1 cellular context compared by ENCODE assay signal in the genomic region with DNA sequence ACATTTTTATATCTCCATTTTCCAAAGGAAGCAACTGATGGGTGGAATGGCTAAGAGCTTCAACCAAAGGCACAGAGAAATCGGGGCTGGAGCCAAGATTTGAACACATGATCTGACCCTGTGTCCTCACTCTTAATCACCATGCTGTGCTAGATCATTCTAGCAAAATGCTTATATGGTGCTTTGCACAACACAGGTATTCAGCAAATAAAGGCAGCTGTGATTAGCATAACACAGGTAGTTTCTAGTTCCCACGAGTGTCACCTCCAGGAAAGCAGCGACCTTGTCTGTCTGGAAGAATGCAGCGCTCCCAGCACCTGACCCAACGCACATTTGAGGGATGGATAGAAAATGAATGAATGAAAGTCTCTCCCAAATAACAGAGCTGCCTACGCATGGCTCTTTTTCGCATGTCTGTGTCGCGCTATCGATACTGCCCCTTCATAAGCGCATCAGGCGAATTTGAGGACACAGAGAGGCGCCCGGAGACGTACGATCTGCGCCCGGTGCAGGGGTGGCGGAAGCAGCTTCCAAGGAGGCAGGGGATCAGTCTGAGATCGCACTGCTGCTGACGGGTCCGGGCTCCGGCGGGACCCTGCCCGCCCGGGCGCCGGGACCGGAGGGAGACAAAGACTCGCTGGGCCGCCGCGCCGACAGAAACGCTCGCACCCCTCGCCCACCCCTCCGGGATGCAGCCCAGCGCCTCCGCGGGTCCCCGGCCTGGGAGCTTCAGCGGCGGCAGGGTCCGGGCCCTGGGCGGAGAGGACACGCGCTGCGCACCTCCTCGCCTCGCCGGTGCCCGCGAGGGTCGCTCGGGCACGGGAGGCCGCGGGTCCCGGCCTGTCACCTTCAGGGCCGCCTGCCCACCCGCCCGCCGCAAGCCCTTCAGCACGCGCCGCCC.
TF ChIP-seq lines count a peak whose summit lies in the region.

No MANE protein-coding gene starts in this region.

TF ChIP-seq in GM12878, 131 proteins besides CTCF, POLR2A, EP300 and RAD21:
- TF ChIP-seq ZNF207 (IDR thresholded peaks at IDR 0.05; ENCODE audit: borderline replicate concordance) (no peak), BACH1 (IDR thresholded peaks at IDR 0.05; ENCODE audit: borderline replicate concordance) (peak; percentile 37; the same call in 1 of the 2 replicates), SRF (IDR thresholded peaks at IDR 0.05; ENCODE audit: low read depth in 2 of 2, low read length in 2 of 2) (no peak), RUNX3 (IDR thresholded peaks at IDR 0.05; ENCODE audit: low read length) (no peak), TBL1XR1 (IDR thresholded peaks at IDR 0.05; ENCODE audit: low read depth, low read length) (no peak), SMAD5 (IDR thresholded peaks at IDR 0.05; ENCODE audit: low read depth) (no peak), ZBED1 (IDR thresholded peaks at IDR 0.05; ENCODE audit: borderline replicate concordance) (no peak), STAT3 (IDR thresholded peaks at IDR 0.05; ENCODE audit: low read depth, low read length) (no peak), WRNIP1 (IDR thresholded peaks at IDR 0.05; ENCODE audit: borderline replicate concordance, low read depth, low read length) (no peak), RAD51 (IDR thresholded peaks at IDR 0.05) (no peak), TAF1 (IDR thresholded peaks at IDR 0.05; ENCODE audit: borderline replicate concordance, low read depth, low read length) (0 out of 2 replicates have a peak, but pooled peaks have one; percentile 3), LARP7 (IDR thresholded peaks at IDR 0.05) (peak; percentile 75), BCL3 (IDR thresholded peaks at IDR 0.05; ENCODE audit: borderline replicate concordance, insufficient read depth, low read depth, low read length, poor library complexity, severe bottlenecking) (no peak), SMARCA5 (IDR thresholded peaks at IDR 0.05) (0 out of 2 replicates have a peak, but pooled peaks have one; percentile 22)
- TF ChIP-seq, protein P1, sequence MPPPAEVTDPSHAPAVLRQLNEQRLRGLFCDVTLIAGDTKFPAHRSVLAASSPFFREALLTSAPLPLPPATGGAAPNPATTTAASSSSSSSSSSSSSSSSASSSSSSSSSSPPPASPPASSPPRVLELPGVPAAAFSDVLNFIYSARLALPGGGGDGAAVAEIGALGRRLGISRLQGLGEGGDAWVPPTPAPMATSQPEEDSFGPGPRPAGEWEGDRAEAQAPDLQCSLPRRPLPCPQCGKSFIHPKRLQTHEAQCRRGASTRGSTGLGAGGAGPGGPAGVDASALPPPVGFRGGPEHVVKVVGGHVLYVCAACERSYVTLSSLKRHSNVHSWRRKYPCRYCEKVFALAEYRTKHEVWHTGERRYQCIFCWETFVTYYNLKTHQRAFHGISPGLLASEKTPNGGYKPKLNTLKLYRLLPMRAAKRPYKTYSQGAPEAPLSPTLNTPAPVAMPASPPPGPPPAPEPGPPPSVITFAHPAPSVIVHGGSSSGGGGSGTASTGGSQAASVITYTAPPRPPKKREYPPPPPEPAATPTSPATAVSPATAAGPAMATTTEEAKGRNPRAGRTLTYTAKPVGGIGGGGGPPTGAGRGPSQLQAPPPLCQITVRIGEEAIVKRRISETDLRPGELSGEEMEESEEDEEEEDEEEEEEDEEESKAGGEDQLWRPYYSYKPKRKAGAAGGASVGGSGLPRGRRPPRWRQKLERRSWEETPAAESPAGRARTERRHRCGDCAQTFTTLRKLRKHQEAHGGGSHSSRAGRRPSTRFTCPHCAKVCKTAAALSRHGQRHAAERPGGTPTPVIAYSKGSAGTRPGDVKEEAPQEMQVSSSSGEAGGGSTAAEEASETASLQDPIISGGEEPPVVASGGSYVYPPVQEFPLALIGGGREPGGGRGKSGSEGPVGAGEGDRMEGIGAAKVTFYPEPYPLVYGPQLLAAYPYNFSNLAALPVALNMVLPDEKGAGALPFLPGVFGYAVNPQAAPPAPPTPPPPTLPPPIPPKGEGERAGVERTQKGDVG (CRISPR knock-in tag; IDR thresholded peaks at IDR 0.05): no peak
- TF ChIP-seq, protein P2, sequence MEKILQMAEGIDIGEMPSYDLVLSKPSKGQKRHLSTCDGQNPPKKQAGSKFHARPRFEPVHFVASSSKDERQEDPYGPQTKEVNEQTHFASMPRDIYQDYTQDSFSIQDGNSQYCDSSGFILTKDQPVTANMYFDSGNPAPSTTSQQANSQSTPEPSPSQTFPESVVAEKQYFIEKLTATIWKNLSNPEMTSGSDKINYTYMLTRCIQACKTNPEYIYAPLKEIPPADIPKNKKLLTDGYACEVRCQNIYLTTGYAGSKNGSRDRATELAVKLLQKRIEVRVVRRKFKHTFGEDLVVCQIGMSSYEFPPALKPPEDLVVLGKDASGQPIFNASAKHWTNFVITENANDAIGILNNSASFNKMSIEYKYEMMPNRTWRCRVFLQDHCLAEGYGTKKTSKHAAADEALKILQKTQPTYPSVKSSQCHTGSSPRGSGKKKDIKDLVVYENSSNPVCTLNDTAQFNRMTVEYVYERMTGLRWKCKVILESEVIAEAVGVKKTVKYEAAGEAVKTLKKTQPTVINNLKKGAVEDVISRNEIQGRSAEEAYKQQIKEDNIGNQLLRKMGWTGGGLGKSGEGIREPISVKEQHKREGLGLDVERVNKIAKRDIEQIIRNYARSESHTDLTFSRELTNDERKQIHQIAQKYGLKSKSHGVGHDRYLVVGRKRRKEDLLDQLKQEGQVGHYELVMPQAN (conservative IDR thresholded peaks at IDR 0.05): 0 out of 2 replicates have a peak, but pooled peaks have one; percentile 55
- TF ChIP-seq, protein P3, sequence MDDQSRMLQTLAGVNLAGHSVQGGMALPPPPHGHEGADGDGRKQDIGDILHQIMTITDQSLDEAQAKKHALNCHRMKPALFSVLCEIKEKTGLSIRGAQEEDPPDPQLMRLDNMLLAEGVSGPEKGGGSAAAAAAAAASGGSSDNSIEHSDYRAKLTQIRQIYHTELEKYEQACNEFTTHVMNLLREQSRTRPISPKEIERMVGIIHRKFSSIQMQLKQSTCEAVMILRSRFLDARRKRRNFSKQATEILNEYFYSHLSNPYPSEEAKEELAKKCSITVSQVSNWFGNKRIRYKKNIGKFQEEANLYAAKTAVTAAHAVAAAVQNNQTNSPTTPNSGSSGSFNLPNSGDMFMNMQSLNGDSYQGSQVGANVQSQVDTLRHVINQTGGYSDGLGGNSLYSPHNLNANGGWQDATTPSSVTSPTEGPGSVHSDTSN (IDR thresholded peaks at IDR 0.05; ENCODE audit: insufficient replicate concordance, low read depth, low read length): no peak
